Comparison of ENCODE assay signal across 2 cellular contexts in genomic region chr20:61567204-61567603, GRCh38.
TF ChIP-seq lines count a peak whose summit lies in the region.

No MANE protein-coding gene starts in this region.

TF ChIP-seq in GM23338, 12 proteins besides CTCF, POLR2A, EP300 and RAD21 (continued from another document):
- TF ChIP-seq ZNF462 (CRISPR knock-in tag; IDR thresholded peaks at IDR 0.05) = no peak

TF ChIP-seq in H1, 55 proteins besides CTCF, POLR2A, EP300 and RAD21 (continued from another document):
- TF ChIP-seq POLR2AphosphoS5 (IDR thresholded peaks at IDR 0.05; ENCODE audit: low read depth, low read length) = no peak
- no peak for TF ChIP-seq RFX5 (IDR thresholded peaks at IDR 0.05; ENCODE audit: borderline replicate concordance, low read depth, low read length)
- TF ChIP-seq MAX (IDR thresholded peaks at IDR 0.05) = no peak
- TF ChIP-seq HDAC2 (IDR thresholded peaks at IDR 0.05; ENCODE audit: borderline replicate concordance in 1 of 2, low read depth in 2 of 2, low read length in 2 of 2) = no peak
- no peak for TF ChIP-seq SP2 (IDR thresholded peaks at IDR 0.05; ENCODE audit: low read length)
- TF ChIP-seq TCF12 (IDR thresholded peaks at IDR 0.05; ENCODE audit: low read depth, low read length) = no peak
- TF ChIP-seq CBX8 (IDR thresholded peaks at IDR 0.05; ENCODE audit: borderline replicate concordance, low read depth, low read length) = no peak
- TF ChIP-seq E2F6 (IDR thresholded peaks at IDR 0.05) = no peak
- no peak for TF ChIP-seq RBBP5 (IDR thresholded peaks at IDR 0.05; ENCODE audit: borderline replicate concordance, low read depth, low read length)
- no peak for TF ChIP-seq YY1 (IDR thresholded peaks at IDR 0.05; ENCODE audit: low read depth, low read length)
- no peak for TF ChIP-seq CBX5 (IDR thresholded peaks at IDR 0.05; ENCODE audit: low read depth, low read length)
- TF ChIP-seq CHD2 (IDR thresholded peaks at IDR 0.05; ENCODE audit: low read length) = no peak
TF ChIP-seq in H1: peak in this region for 0.
